ENCODE assay signal across 17 cellular contexts in genomic region chr6:170180671-170181337, GRCh38.
A peak's percentile ranks its signal among the peaks of the same experiment; 100 is the strongest.
DNase-seq lines count a peak whose midpoint lies in the region; ATAC-seq, FAIRE-seq and TF ChIP-seq lines count a peak whose summit lies in the region.
"Had no signal": no experiment of that assay in that cellular context is flagged by ENCODE, and none has a peak within 500 bp of the region (broad histone marks: within the 10 kb centered on the region; RNA-seq: fewer than 3 reads in every experiment).

No MANE protein-coding gene starts in this region.

- intact Hi-C loops in spleen (cut with DNase I; ENCODE audit: low total_unique reads), result no loop called here
- intact Hi-C loops in CD8-positive, alpha-beta T cell (cut with DNase I, micrococcal nuclease), result no loop called here

- no peak overlapping the region for H3K4me2 ChIP-seq in hepatocyte

- POLR2A ChIA-PET in CD8-positive, alpha-beta T cell (lab: Charles Lee), result no interaction called here

- DNase-seq in H7, result peak; percentile 29
- DNase-seq in ecto neural progenitor cell (ENCODE audit: low spot score), result peak; percentile 32
- peak; percentile 8 for DNase-seq in mucosa of gallbladder (ENCODE audit: low spot score)
- peak; percentile 69 for DNase-seq in spleen
- no peak for DNase-seq in D721Med (ENCODE audit: insufficient read length, low spot score)
- DNase-seq in hepatocyte (ENCODE audit: low spot score), result no peak
- no peak for DNase-seq in CD8-positive, alpha-beta T cell
- DNase-seq: COR-L47; GM23248; NCI-H1417; NCI-H1930; NCI-H446; NCI-H69; NK-92 treated with Interleukin-12 subunit alpha and Interleukin-12 subunit beta, amount 100 ng/mL, for 24 hours; SHP77 treated with DMSO at 0.1 percent for 48 hours had no signal

- ATAC-seq in CD8-positive, alpha-beta T cell, result no peak

- no peaks in the 10 kb centered on the region for H3K36me3 Mint-ChIP-seq in CD8-positive, alpha-beta T cell
- H3K36me3 Mint-ChIP-seq: CD14-positive monocyte had no signal

- H3K9me3 Mint-ChIP-seq in CD8-positive, alpha-beta T cell, result peaks cover 4% of the 10 kb centered on the region

- H3K4me1 Mint-ChIP-seq in CD8-positive, alpha-beta T cell (ENCODE audit: low read depth), result peaks cover 15% of the 10 kb centered on the region
- H3K4me1 Mint-ChIP-seq: CD14-positive monocyte had no signal

- H3K36me3 ChIP-seq in H7 (replicated peaks; ENCODE audit: control insufficient read depth, insufficient read depth, low read length) (no peaks in the 10 kb centered on the region), spleen (no peaks in the 10 kb centered on the region), hepatocyte (replicated peaks; ENCODE audit: insufficient read depth, low read depth) (no peaks in the 10 kb centered on the region)
- H3K36me3 ChIP-seq in CD8-positive, alpha-beta T cell (ENCODE audit: insufficient read depth, low read length), result no peaks in the 10 kb centered on the region

- no peak for TF ChIP-seq POLR2A in spleen (IDR thresholded peaks at IDR 0.05)

- no peak overlapping the region for H3K4me3 ChIP-seq in H7 (ENCODE audit: insufficient read depth, low read depth, low read length)
- no peak overlapping the region for H3K4me3 ChIP-seq in spleen
- no peak overlapping the region for H3K4me3 ChIP-seq in hepatocyte
- no peak overlapping the region for H3K4me3 ChIP-seq in CD8-positive, alpha-beta T cell (ENCODE audit: low read depth, low read length)
- H3K4me3 ChIP-seq: GM23248 had no signal

- H3K4me1 ChIP-seq in spleen (peaks cover 0 to 8% (median under 1%) of the 10 kb centered on the region in 6 donors), hepatocyte (ENCODE audit: insufficient read depth) (no peaks in the 10 kb centered on the region)
- peaks cover 5% of the 10 kb centered on the region for H3K4me1 ChIP-seq in CD8-positive, alpha-beta T cell (ENCODE audit: insufficient read depth, low read length)

- FAIRE-seq in D721Med (lab: Jason Lieb, UNC), result no peak
- FAIRE-seq: GM19239 had no signal

- 85 to 89% (median 87%) methylated on average over 19 to 23 of the region's 23 CpGs for WGBS in spleen, 5 donors
- 84% methylated on average over 23 of the region's 23 CpGs for WGBS in hepatocyte (ENCODE audit: low lambda C conversion rate, missing lambda C conversion rate)

- no peaks in the 10 kb centered on the region for H3K79me2 ChIP-seq in hepatocyte

- H3K27me3 Mint-ChIP-seq in CD8-positive, alpha-beta T cell (ENCODE audit: low read depth), result no peaks in the 10 kb centered on the region

- no peak overlapping the region for H3K4me3 Mint-ChIP-seq in CD8-positive, alpha-beta T cell
- H3K4me3 Mint-ChIP-seq: CD14-positive monocyte had no signal

- peaks cover 0 to 4% (median 0%) of the 10 kb centered on the region in 8 donors for H3K9me3 ChIP-seq in spleen
- H3K9me3 ChIP-seq in hepatocyte (ENCODE audit: low read depth), result no peaks in the 10 kb centered on the region
- H3K9me3 ChIP-seq in CD8-positive, alpha-beta T cell (ENCODE audit: low read length), result no peaks in the 10 kb centered on the region

- CTCF ChIA-PET in CD8-positive, alpha-beta T cell (lab: Charles Lee), result no interaction called here

- H4K20me1 ChIP-seq in hepatocyte (ENCODE audit: insufficient read depth, poor library complexity, severe bottlenecking), result no peaks in the 10 kb centered on the region

- H3K27ac ChIP-seq in spleen (no peak overlapping the region), hepatocyte (no peak overlapping the region)
- H3K27ac ChIP-seq in CD8-positive, alpha-beta T cell (ENCODE audit: low read depth, low read length), result no peak overlapping the region
- H3K27ac ChIP-seq: GM23248 had no signal

- no peak overlapping the region for H2AFZ ChIP-seq in hepatocyte
- H2AFZ ChIP-seq: GM23248 had no signal

- H3K9me2 ChIP-seq in hepatocyte (replicated peaks; ENCODE audit: insufficient read depth), result no peaks in the 10 kb centered on the region

- H3K27me3 ChIP-seq in H7 (ENCODE audit: control insufficient read depth, insufficient read depth, low read length), result no peaks in the 10 kb centered on the region
- peaks cover 0 to 21% (median 0%) of the 10 kb centered on the region in 7 donors for H3K27me3 ChIP-seq in spleen (replicated peaks in 1 of 7)
- H3K27me3 ChIP-seq in hepatocyte, result no peaks in the 10 kb centered on the region
- no peaks in the 10 kb centered on the region for H3K27me3 ChIP-seq in CD8-positive, alpha-beta T cell (ENCODE audit: insufficient read depth, low read length)

- H3K27ac Mint-ChIP-seq in CD8-positive, alpha-beta T cell, result no peak overlapping the region

- TF ChIP-seq CTCF in spleen (IDR thresholded peaks at IDR 0.05 in 8 of 11, conservative IDR thresholded peaks at IDR 0.05 in 3 of 11) (no peak), D721Med (IDR thresholded peaks at IDR 0.05; ENCODE audit: insufficient read depth, missing control alignments) (no peak), hepatocyte (IDR thresholded peaks at IDR 0.05; ENCODE audit: poor library complexity) (no peak)
- TF ChIP-seq CTCF in CD8-positive, alpha-beta T cell (IDR thresholded peaks at IDR 0.05), result no peak

Comparison
In these comparisons a context has a peak if more than half of its experiments do, and no peak if none do; other contexts are left out.
1. DNase-seq: peak in H7 (single experiment), ecto neural progenitor cell (single experiment), mucosa of gallbladder (single experiment) and spleen (single experiment); none in D721Med (single experiment), hepatocyte (single experiment) and CD8-positive, alpha-beta T cell (0 of 7).